28 cellular contexts compared by ENCODE assay signal in genomic region chr6:24339932-24340331, GRCh38. TPM values are rescaled to one million over a fixed set of nuclear protein-coding genes. Genes with fewer than 3 reads are reported as not detected.
"Had no signal": no experiment of that assay in that cellular context is flagged by ENCODE, and none has a peak within 500 bp of the region (broad histone marks: within the 10 kb centered on the region; RNA-seq: fewer than 3 reads in every experiment).

No MANE protein-coding gene starts in this region.

- H3K9me3 ChIP-seq: pancreas, prostate gland, thoracic aorta, upper lobe of right lung had no signal

- FAIRE-seq: islet of Langerhans, pancreas, urothelium cell line had no signal

- DNase-seq: hypothalamus; immature natural killer cell; left ventricle myocardium inferior; naive thymus-derived CD8-positive, alpha-beta T cell; nucleus accumbens; pancreas; posterior cingulate gyrus; retina; right cardiac atrium; stimulated activated CD4-positive, alpha-beta T cell treated with anti-CD3 and anti-CD28 coated beads, Interleukin-12 subunit alpha, Interleukin-12 subunit beta, amount 100 ng/mL, for 4 hours; stimulated activated CD4-positive, alpha-beta T cell treated with anti-CD3 and anti-CD28 coated beads, Interleukin-15, amount 100 ng/mL, for 24 hours; stimulated activated CD4-positive, alpha-beta T cell treated with anti-CD3 and anti-CD28 coated beads, Interleukin-2, amount 100 ng/mL, for 24 hours; stimulated activated CD4-positive, alpha-beta T cell treated with anti-CD3 and anti-CD28 coated beads, Interleukin-4, amount 100 ng/mL, for 1 hour; stimulated activated naive CD4-positive, alpha-beta T cell; tibial artery; upper lobe of right lung had no signal

- H3K36me3 ChIP-seq: left ventricle myocardium inferior, pancreas, prostate gland, suprapubic skin, thoracic aorta, tibial artery, upper lobe of right lung had no signal

- H3K27ac ChIP-seq: left ventricle myocardium inferior, prostate gland, suprapubic skin, thoracic aorta, tibial artery, upper lobe of right lung had no signal

- H3K4me3 Mint-ChIP-seq: immature natural killer cell; memory B cell; naive thymus-derived CD8-positive, alpha-beta T cell; nephron; neural crest cell; stimulated activated naive CD8-positive, alpha-beta T cell treated with anti-CD3 and anti-CD28 coated beads, Interleukin-15, Interleukin-2, amounts not matched to agents 100 ng/mL and 50 ng/mL, for 24 hours had no signal

- H3K27ac Mint-ChIP-seq: immature natural killer cell; memory B cell; naive thymus-derived CD8-positive, alpha-beta T cell; stimulated activated naive CD8-positive, alpha-beta T cell treated with anti-CD3 and anti-CD28 coated beads, Interleukin-15, Interleukin-2, amounts not matched to agents 100 ng/mL and 50 ng/mL, for 24 hours had no signal

- H3K4me1 Mint-ChIP-seq: immature natural killer cell; memory B cell; naive thymus-derived CD8-positive, alpha-beta T cell; neural crest cell had no signal

- H3K27me3 ChIP-seq: pancreas, suprapubic skin, upper lobe of right lung had no signal

- H3K4me3 ChIP-seq: left ventricle myocardium inferior, lung, pancreas, prostate gland, skin epidermis, suprapubic skin, thoracic aorta, tibial artery, upper lobe of right lung had no signal

- H3K4me1 ChIP-seq: left ventricle myocardium inferior, prostate gland, tibial artery, upper lobe of right lung had no signal

RNA-seq across cellular contexts. Expression of gene DCDC2, which starts 17.9 kb away (rescaled TPM):
- total RNA-seq: left ventricle myocardium inferior; naive thymus-derived CD8-positive, alpha-beta T cell; right cardiac atrium; sciatic nerve; thoracic aorta had no signal
- polyA plus RNA-seq: immature natural killer cell; naive thymus-derived CD8-positive, alpha-beta T cell; right cardiac atrium had no signal
